27 cellular contexts compared by ENCODE assay signal in genomic region chr4:17535906-17536305, GRCh38. TPM values are rescaled to one million over a fixed set of nuclear protein-coding genes. Genes with fewer than 3 reads are reported as not detected.
DNase-seq lines count a peak whose midpoint lies in the region; ATAC-seq and TF ChIP-seq lines count a peak whose summit lies in the region.
"Had no signal": no experiment of that assay in that cellular context is flagged by ENCODE, and none has a peak within 500 bp of the region (broad histone marks: within the 10 kb centered on the region; RNA-seq: fewer than 3 reads in every experiment).

No MANE protein-coding gene starts in this region.

- no peaks in the 10 kb centered on the region for H3K9me3 Mint-ChIP-seq in stimulated activated naive CD8-positive, alpha-beta T cell treated with anti-CD3 and anti-CD28 coated beads, Interleukin-15, amount 100 ng/mL, for 72 hours
- H3K9me3 Mint-ChIP-seq: CD4-positive, alpha-beta T cell; immature natural killer cell; T-cell had no signal

- TF ChIP-seq POLR2A in testis (IDR thresholded peaks at IDR 0.05), result no peak

- 69 to 85% methylated on average over 3 of the region's 3 CpGs for WGBS in testis, 2 donors

- no peak overlapping the region for H3K27ac ChIP-seq in testis
- H3K27ac ChIP-seq: lower lobe of right lung, VCaP had no signal

- no peak for DNase-seq in stimulated activated naive CD8-positive, alpha-beta T cell treated with anti-CD3 and anti-CD28 coated beads, Interleukin-15, Interleukin-2, amounts not matched to agents 100 U/mL and 50 U/mL, for 24 hours
- no peak for DNase-seq in stimulated activated naive CD8-positive, alpha-beta T cell treated with anti-CD3 and anti-CD28 coated beads, Interleukin-15, amount 100 ng/mL, for 72 hours
- peak; percentile 1 for DNase-seq in NCI-H69 (lab: John Stamatoyannopoulos, UW)
- DNase-seq in choroid plexus epithelial cell (ENCODE audit: low read depth), result peak; percentile 14
- DNase-seq in testis, result peak; percentile 78
- no peak for DNase-seq in NCI-H510A (lab: John Stamatoyannopoulos, UW)
- no peak for DNase-seq in iPS-NIHi11 (ENCODE audit: low spot score)
- DNase-seq: activated effector memory CD4-positive, alpha-beta T cell treated with Interleukin-2 at 50 U/mL for 16 hours; CD4-positive, alpha-beta T cell; DMS79; glutamatergic neuron; H7; immature natural killer cell; lower lobe of right lung; NCI-H345; NK-92 treated with Interleukin-12 subunit alpha and Interleukin-12 subunit beta, amount 100 ng/mL, for 24 hours; T-cell had no signal

- peaks cover 17% of the 10 kb centered on the region for H3K27me3 Mint-ChIP-seq in stimulated activated naive CD8-positive, alpha-beta T cell treated with anti-CD3 and anti-CD28 coated beads, Interleukin-15, amount 100 ng/mL, for 72 hours

- ATAC-seq in stimulated activated naive CD8-positive, alpha-beta T cell treated with anti-CD3 and anti-CD28 coated beads, Interleukin-15, Interleukin-2, amounts not matched to agents 100 U/mL and 50 U/mL, for 24 hours, result peak; percentile 43
- no peak for ATAC-seq in stimulated activated naive CD8-positive, alpha-beta T cell treated with anti-CD3 and anti-CD28 coated beads, Interleukin-15, amount 100 ng/mL, for 72 hours
- no peak for ATAC-seq in GM19035 (IDR thresholded peaks at IDR 0.05; ENCODE audit: unreplicated experiment)
- ATAC-seq: lower lobe of right lung, Right ventricle myocardium inferior, sciatic nerve, T-cell had no signal

- H3K4me1 Mint-ChIP-seq in stimulated activated naive CD8-positive, alpha-beta T cell treated with anti-CD3 and anti-CD28 coated beads, Interleukin-15, amount 100 ng/mL, for 72 hours, result peaks cover 8% of the 10 kb centered on the region
- H3K4me1 Mint-ChIP-seq: immature natural killer cell had no signal

- H3K4me3 Mint-ChIP-seq in stimulated activated naive CD8-positive, alpha-beta T cell treated with anti-CD3 and anti-CD28 coated beads, Interleukin-15, amount 100 ng/mL, for 72 hours, result no peak overlapping the region
- H3K4me3 Mint-ChIP-seq: CD4-positive, alpha-beta T cell; immature natural killer cell; T-cell had no signal

- H3K9me3 ChIP-seq in testis, result no peaks in the 10 kb centered on the region
- H3K9me3 ChIP-seq: lower lobe of right lung had no signal

- intact Hi-C loops in testis (cut with DNase I; ENCODE audit: low total_unique reads), result no loop called here

- no peak for TF ChIP-seq CTCF in choroid plexus epithelial cell (conservative IDR thresholded peaks at IDR 0.05; ENCODE audit: low read depth, low read length)
- no peak for TF ChIP-seq CTCF in testis (IDR thresholded peaks at IDR 0.05)

- H3K36me3 ChIP-seq in testis (ENCODE audit: low read depth, missing control alignments), result no peaks in the 10 kb centered on the region
- H3K36me3 ChIP-seq: lower lobe of right lung had no signal

- H3K27me3 ChIP-seq in testis, result no peaks in the 10 kb centered on the region

- no peak overlapping the region for H3K27ac Mint-ChIP-seq in stimulated activated naive CD8-positive, alpha-beta T cell treated with anti-CD3 and anti-CD28 coated beads, Interleukin-15, amount 100 ng/mL, for 72 hours
- H3K27ac Mint-ChIP-seq: CD4-positive, alpha-beta T cell; immature natural killer cell; T-cell had no signal

- H3K4me1 ChIP-seq in testis, result no peaks in the 10 kb centered on the region
- H3K4me1 ChIP-seq: lower lobe of right lung had no signal

- no peak overlapping the region for H3K4me3 ChIP-seq in choroid plexus epithelial cell (ENCODE audit: low read depth, low read length)
- H3K4me3 ChIP-seq in testis, result no peak overlapping the region
- H3K4me3 ChIP-seq: lower lobe of right lung had no signal

RNA-seq across cellular contexts. Expression of gene CLRN2, which starts 20.9 kb away (rescaled TPM):
- not detected for total RNA-seq in testis
- not detected for polyA plus RNA-seq in testis (ENCODE audit: insufficient read depth, low read depth, low replicate concordance)
- total RNA-seq: cardiac septum; CD4-positive, alpha-beta T cell; H7; lower lobe of right lung; myocyte; osteoblast; Right ventricle myocardium inferior; sciatic nerve; T-cell had no signal
- polyA plus RNA-seq: adipose tissue, AG04450, esophagus, immature natural killer cell had no signal

RNA-seq across cellular contexts. Expression of gene QDPR, which starts 24.0 kb away (rescaled TPM):
- total RNA-seq in testis, result 10 to 100 TPM; 15.9 to 20.7 TPM
- 31.7 TPM for polyA plus RNA-seq in testis (ENCODE audit: insufficient read depth, low read depth, low replicate concordance)

RNA-seq across cellular contexts. Expression of gene LAP3, which starts 41.1 kb away (rescaled TPM):
- 100 to 1,000 TPM in 1 of 2 donors, 10 to 100 TPM in 1; 98.9 to 100 TPM for total RNA-seq in testis
- polyA plus RNA-seq in testis (ENCODE audit: insufficient read depth, low read depth, low replicate concordance), result 108 TPM

Comparison
In these comparisons a context has a peak if more than half of its experiments do, and no peak if none do; other contexts are left out.
1. DNase-seq: peak in NCI-H69 (single experiment), choroid plexus epithelial cell (single experiment) and testis (single experiment); none in stimulated activated naive CD8-positive, alpha-beta T cell treated with anti-CD3 and anti-CD28 coated beads, Interleukin-15, Interleukin-2, amounts not matched to agents 100 U/mL and 50 U/mL, for 24 hours (single experiment), stimulated activated naive CD8-positive, alpha-beta T cell treated with anti-CD3 and anti-CD28 coated beads, Interleukin-15, amount 100 ng/mL, for 72 hours (0 of 2), NCI-H510A (single experiment) and iPS-NIHi11 (single experiment).